ENCODE assay signal across 1 cellular context in the genomic region with DNA sequence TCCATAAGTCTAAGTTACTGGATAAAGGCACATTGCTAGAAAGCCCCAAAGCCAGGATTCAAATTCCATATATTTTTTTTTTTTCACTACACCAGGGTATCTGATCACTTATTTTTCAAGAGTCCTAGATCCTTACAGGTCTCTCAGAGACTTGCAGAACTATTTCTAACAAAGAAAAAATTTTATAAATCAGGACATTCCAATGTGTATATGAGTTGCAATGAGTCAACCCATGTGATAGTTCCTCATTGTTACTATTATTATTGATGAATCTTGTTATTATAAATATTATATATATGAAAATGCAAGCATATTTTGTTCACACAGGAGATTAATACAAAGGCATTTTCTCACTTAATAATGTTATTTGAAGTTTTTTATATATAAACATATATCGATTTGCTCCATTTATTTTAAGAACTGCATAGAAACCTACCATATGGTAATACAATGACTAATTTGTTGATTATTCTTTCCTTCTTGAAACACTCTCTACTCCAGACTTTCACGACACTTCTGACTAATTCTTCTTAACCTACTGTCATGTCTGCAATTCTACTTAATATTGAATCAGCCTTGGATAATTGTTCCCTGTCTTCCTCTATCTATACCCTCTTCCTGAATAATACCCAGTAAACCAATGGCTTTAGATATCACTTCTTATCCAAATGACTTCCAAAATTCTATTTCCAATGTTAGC.
TF ChIP-seq lines count a peak whose summit lies in the region.

No MANE protein-coding gene starts in this region.

TF ChIP-seq in SK-N-SH, 30 proteins besides CTCF, POLR2A, EP300 and RAD21 (continued from another document):
- TF ChIP-seq, protein P1, sequence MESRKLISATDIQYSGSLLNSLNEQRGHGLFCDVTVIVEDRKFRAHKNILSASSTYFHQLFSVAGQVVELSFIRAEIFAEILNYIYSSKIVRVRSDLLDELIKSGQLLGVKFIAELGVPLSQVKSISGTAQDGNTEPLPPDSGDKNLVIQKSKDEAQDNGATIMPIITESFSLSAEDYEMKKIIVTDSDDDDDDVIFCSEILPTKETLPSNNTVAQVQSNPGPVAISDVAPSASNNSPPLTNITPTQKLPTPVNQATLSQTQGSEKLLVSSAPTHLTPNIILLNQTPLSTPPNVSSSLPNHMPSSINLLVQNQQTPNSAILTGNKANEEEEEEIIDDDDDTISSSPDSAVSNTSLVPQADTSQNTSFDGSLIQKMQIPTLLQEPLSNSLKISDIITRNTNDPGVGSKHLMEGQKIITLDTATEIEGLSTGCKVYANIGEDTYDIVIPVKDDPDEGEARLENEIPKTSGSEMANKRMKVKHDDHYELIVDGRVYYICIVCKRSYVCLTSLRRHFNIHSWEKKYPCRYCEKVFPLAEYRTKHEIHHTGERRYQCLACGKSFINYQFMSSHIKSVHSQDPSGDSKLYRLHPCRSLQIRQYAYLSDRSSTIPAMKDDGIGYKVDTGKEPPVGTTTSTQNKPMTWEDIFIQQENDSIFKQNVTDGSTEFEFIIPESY (IDR thresholded peaks at IDR 0.05; ENCODE audit: borderline replicate concordance, low read depth) = no peak
- no peak for TF ChIP-seq FOSL2 (IDR thresholded peaks at IDR 0.05; ENCODE audit: borderline replicate concordance, low read depth)
- no peak for TF ChIP-seq SIN3A (IDR thresholded peaks at IDR 0.05; ENCODE audit: borderline replicate concordance, low read depth, low read length)
- no peak for TF ChIP-seq NFIC (IDR thresholded peaks at IDR 0.05; ENCODE audit: borderline replicate concordance)
- no peak for TF ChIP-seq TCF12 (IDR thresholded peaks at IDR 0.05)
- TF ChIP-seq GABPA (IDR thresholded peaks at IDR 0.05; ENCODE audit: low read depth) = no peak
- no peak for TF ChIP-seq NRF1 (IDR thresholded peaks at IDR 0.05; ENCODE audit: low read depth, low read length)
- TF ChIP-seq YY1 (IDR thresholded peaks at IDR 0.05; ENCODE audit: low read depth) = no peak
- TF ChIP-seq RXRA (IDR thresholded peaks at IDR 0.05; ENCODE audit: borderline replicate concordance, low read depth) = no peak
- no peak for TF ChIP-seq SMC3 (IDR thresholded peaks at IDR 0.05; ENCODE audit: low read depth, low read length)
- TF ChIP-seq, protein P2, sequence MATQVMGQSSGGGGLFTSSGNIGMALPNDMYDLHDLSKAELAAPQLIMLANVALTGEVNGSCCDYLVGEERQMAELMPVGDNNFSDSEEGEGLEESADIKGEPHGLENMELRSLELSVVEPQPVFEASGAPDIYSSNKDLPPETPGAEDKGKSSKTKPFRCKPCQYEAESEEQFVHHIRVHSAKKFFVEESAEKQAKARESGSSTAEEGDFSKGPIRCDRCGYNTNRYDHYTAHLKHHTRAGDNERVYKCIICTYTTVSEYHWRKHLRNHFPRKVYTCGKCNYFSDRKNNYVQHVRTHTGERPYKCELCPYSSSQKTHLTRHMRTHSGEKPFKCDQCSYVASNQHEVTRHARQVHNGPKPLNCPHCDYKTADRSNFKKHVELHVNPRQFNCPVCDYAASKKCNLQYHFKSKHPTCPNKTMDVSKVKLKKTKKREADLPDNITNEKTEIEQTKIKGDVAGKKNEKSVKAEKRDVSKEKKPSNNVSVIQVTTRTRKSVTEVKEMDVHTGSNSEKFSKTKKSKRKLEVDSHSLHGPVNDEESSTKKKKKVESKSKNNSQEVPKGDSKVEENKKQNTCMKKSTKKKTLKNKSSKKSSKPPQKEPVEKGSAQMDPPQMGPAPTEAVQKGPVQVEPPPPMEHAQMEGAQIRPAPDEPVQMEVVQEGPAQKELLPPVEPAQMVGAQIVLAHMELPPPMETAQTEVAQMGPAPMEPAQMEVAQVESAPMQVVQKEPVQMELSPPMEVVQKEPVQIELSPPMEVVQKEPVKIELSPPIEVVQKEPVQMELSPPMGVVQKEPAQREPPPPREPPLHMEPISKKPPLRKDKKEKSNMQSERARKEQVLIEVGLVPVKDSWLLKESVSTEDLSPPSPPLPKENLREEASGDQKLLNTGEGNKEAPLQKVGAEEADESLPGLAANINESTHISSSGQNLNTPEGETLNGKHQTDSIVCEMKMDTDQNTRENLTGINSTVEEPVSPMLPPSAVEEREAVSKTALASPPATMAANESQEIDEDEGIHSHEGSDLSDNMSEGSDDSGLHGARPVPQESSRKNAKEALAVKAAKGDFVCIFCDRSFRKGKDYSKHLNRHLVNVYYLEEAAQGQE (IDR thresholded peaks at IDR 0.05; ENCODE audit: low read depth, low read length) = no peak
- no peak for TF ChIP-seq TAF1 (IDR thresholded peaks at IDR 0.05; ENCODE audit: borderline replicate concordance, low read depth, low read length)
- no peak for TF ChIP-seq JUND (IDR thresholded peaks at IDR 0.05)
- TF ChIP-seq GATA2 (CRISPR knock-in tag; IDR thresholded peaks at IDR 0.05) = no peak
- no peak for TF ChIP-seq TEAD4 (IDR thresholded peaks at IDR 0.05; ENCODE audit: borderline replicate concordance, insufficient read depth)
- no peak for TF ChIP-seq MXI1 (IDR thresholded peaks at IDR 0.05; ENCODE audit: low read depth, low read length)
- no peak for TF ChIP-seq POLR2AphosphoS5 (IDR thresholded peaks at IDR 0.05; ENCODE audit: low read depth, low read length)
